In genomic region chr14:23829736-23830474, GRCh38 we compare ENCODE assay signal across 10 cellular contexts.
A peak's percentile ranks its signal among the peaks of the same experiment; 100 is the strongest.
DNase-seq lines count a peak whose midpoint lies in the region; ATAC-seq, FAIRE-seq and TF ChIP-seq lines count a peak whose summit lies in the region.
"Had no signal": no experiment of that assay in that cellular context is flagged by ENCODE, and none has a peak within 500 bp of the region (broad histone marks: within the 10 kb centered on the region; RNA-seq: fewer than 3 reads in every experiment).

No MANE protein-coding gene starts in this region.

- no peak overlapping the region for H3K4me3 ChIP-seq in IMR-90 (ENCODE audit: insufficient read depth, low read depth, low read length)
- H3K4me3 ChIP-seq in K562, result no peak overlapping the region
- H3K4me3 ChIP-seq in lung, result no peak overlapping the region
- H3K4me3 ChIP-seq: left ventricle myocardium inferior had no signal

- H3K4ac ChIP-seq in IMR-90 (ENCODE audit: low read depth, low read length), result no peak overlapping the region

- in situ Hi-C loops in IMR-90 (cut with MboI; ENCODE audit: low sequenced_read_pairs), result no loop called here
- in situ Hi-C loops in K562 (cut with MboI), result no loop called here

- H3K4me2 ChIP-seq in IMR-90 (ENCODE audit: low read depth, low read length) (no peak overlapping the region), K562 (ENCODE audit: insufficient read depth, low read length) (no peak overlapping the region)

- H2AK5ac ChIP-seq in IMR-90 (ENCODE audit: low read depth, low read length), result no peak overlapping the region

- H2BK20ac ChIP-seq in IMR-90 (ENCODE audit: low read depth, low read length), result no peak overlapping the region

- no peak overlapping the region for H2AK9ac ChIP-seq in IMR-90 (replicated peaks; ENCODE audit: low read depth, low read length, poor library complexity)

- no peaks in the 10 kb centered on the region for H3K79me2 ChIP-seq in K562 (ENCODE audit: control insufficient read depth, insufficient read depth, low read length)

- H3K36me3 ChIP-seq in IMR-90 (ENCODE audit: control insufficient read depth, insufficient read depth, low read length) (no peaks in the 10 kb centered on the region), K562 (ENCODE audit: control insufficient read depth, insufficient read depth, low read length) (no peaks in the 10 kb centered on the region), lung (ENCODE audit: control insufficient read depth in 2 of 2, insufficient read depth in 2 of 2, low read length in 2 of 2) (no peaks in the 10 kb centered on the region)
- H3K36me3 ChIP-seq: left ventricle myocardium inferior had no signal

- no peaks in the 10 kb centered on the region for H4K20me1 ChIP-seq in IMR-90 (ENCODE audit: insufficient read depth, low read length)
- no peaks in the 10 kb centered on the region for H4K20me1 ChIP-seq in K562 (replicated peaks; ENCODE audit: control insufficient read depth, insufficient read depth, low read length)

- CTCF ChIA-PET in IMR-90 (lab: Yijun Ruan, JAX), result interaction anchor here (0.6 to 1.6 kb wide), 2 partner anchors 197 to 351 kb away, joined by 3 read pairs; no protein-coding TSS in a partner anchor
- CTCF ChIA-PET in K562 (lab: Yijun Ruan, JAX; ENCODE audit: low intra/inter-chr PET ratio), result no interaction called here

- intact Hi-C loops in IMR-90 (cut with micrococcal nuclease) (no loop called here), K562 (cut with micrococcal nuclease) (no loop called here)

- TF ChIP-seq RAD21 in IMR-90 (IDR thresholded peaks at IDR 0.05; ENCODE audit: low read length) (no peak), K562 (CRISPR knock-in tag; conservative IDR thresholded peaks at IDR 0.05 in 1 of 2, IDR thresholded peaks at IDR 0.05 in 1 of 2) (no peak)

- no peak overlapping the region for H2AFZ ChIP-seq in IMR-90 (replicated peaks; ENCODE audit: low read length, poor library complexity)
- no peak overlapping the region for H2AFZ ChIP-seq in K562 (ENCODE audit: low read depth, low read length)

- no peak overlapping the region for H4K8ac ChIP-seq in IMR-90 (ENCODE audit: low read depth in 2 of 2, low read length in 2 of 2)

- no peak overlapping the region for H3K56ac ChIP-seq in IMR-90 (ENCODE audit: extremely low read depth, insufficient read depth, low read length)

- POLR2A ChIA-PET in IMR-90 (lab: Charles Lee; ENCODE audit: unreplicated experiment), result no interaction called here
- POLR2A ChIA-PET in K562 (lab: Yijun Ruan, JAX), result interaction anchor here (0.6 to 1.3 kb wide), 2 partner anchors 13 to 225 kb away, joined by 3 to 4 read pairs; no protein-coding TSS in a partner anchor

- H2BK5ac ChIP-seq in IMR-90 (ENCODE audit: low read depth, low read length, poor library complexity, severe bottlenecking), result no peak overlapping the region

- BruUV-seq in IMR-90 (replicated peaks; lab: Mats Ljungman, UMichigan), result no TSS peak
- BruUV-seq in K562 (replicated peaks; lab: Mats Ljungman, UMichigan), result no TSS peak

- H3K23ac ChIP-seq in IMR-90 (ENCODE audit: low read depth, low read length), result no peak overlapping the region

- DNase-seq in AG09319 (ENCODE audit: extremely low read depth, low read depth) (peak; percentile 36), IMR-90 (peak; percentile 82), K562 (ENCODE audit: extremely low read depth in 1 of 4, low spot score in 3 of 4) (peak in 1 of 4 experiments; percentile 1), lung (ENCODE audit: low spot score) (no peak), NCI-H1436 (lab: John Stamatoyannopoulos, UW) (no peak), cortex of kidney (lab: John Stamatoyannopoulos, UW) (no peak), cerebellar cortex (ENCODE audit: low spot score) (no peak)
- DNase-seq: left ventricle myocardium inferior had no signal

- H3K9ac ChIP-seq in IMR-90 (ENCODE audit: low read depth, low read length) (no peak overlapping the region), K562 (ENCODE audit: insufficient read depth in 1 of 2, low read depth in 2 of 2, low read length in 2 of 2) (no peak overlapping the region)

- H3K27ac ChIP-seq in IMR-90 (ENCODE audit: insufficient read depth, low read length) (no peak overlapping the region), K562 (ENCODE audit: extremely low read depth, low read depth, low read length) (no peak overlapping the region), lung (ENCODE audit: low read depth in 1 of 2, low read length in 1 of 2) (no peak overlapping the region)
- H3K27ac ChIP-seq: left ventricle myocardium inferior had no signal

- no peak overlapping the region for H3K14ac ChIP-seq in IMR-90 (replicated peaks; ENCODE audit: low read depth, low read length)

- H2BK120ac ChIP-seq in IMR-90 (ENCODE audit: low read depth, low read length), result no peak overlapping the region

- TF ChIP-seq CTCF in AG09319 (IDR thresholded peaks at IDR 0.05; ENCODE audit: low read depth, low read length), result no peak
- TF ChIP-seq CTCF in IMR-90 (conservative IDR thresholded peaks at IDR 0.05; ENCODE audit: low read depth, low read length), result no peak
- TF ChIP-seq CTCF in K562 (IDR thresholded peaks at IDR 0.05 in 2 of 3, conservative IDR thresholded peaks at IDR 0.05 in 1 of 3; ENCODE audit: insufficient read depth in 2 of 3, low read depth in 1 of 3, low read length in 3 of 3), result no peak
- TF ChIP-seq CTCF in lung (IDR thresholded peaks at IDR 0.05; ENCODE audit: control extremely low read depth, extremely low read depth), result no peak

- H3K9me1 ChIP-seq in IMR-90 (ENCODE audit: insufficient read depth, low read length), result no peaks in the 10 kb centered on the region
- H3K9me1 ChIP-seq in K562 (ENCODE audit: control insufficient read depth, insufficient read depth, low read length), result no peaks in the 10 kb centered on the region

- H3K9me3 ChIP-seq in IMR-90 (ENCODE audit: control insufficient read depth, insufficient read depth, low read length), result no peaks in the 10 kb centered on the region
- H3K9me3 ChIP-seq in K562 (replicated peaks; ENCODE audit: control insufficient read depth, insufficient read depth, low read depth, low read length), result no peaks in the 10 kb centered on the region
- H3K9me3 ChIP-seq in lung (ENCODE audit: control insufficient read depth in 2 of 2, insufficient read depth in 1 of 2, low read length in 1 of 2), result no peaks in the 10 kb centered on the region
- H3K9me3 ChIP-seq: left ventricle myocardium inferior had no signal

- H3K4me1 ChIP-seq in IMR-90 (ENCODE audit: control insufficient read depth, insufficient read depth, low read length) (no peaks in the 10 kb centered on the region), K562 (replicated peaks in 1 of 2; ENCODE audit: control insufficient read depth in 2 of 2, insufficient read depth in 2 of 2, low read length in 2 of 2) (no peaks in the 10 kb centered on the region; a peak in 1 of 5 replicates), lung (ENCODE audit: control insufficient read depth in 2 of 2, insufficient read depth in 2 of 2, low read length in 2 of 2) (no peaks in the 10 kb centered on the region)
- H3K4me1 ChIP-seq: left ventricle myocardium inferior had no signal

- ATAC-seq in IMR-90 (ENCODE audit: low read depth) (peak; percentile 93), K562 (no peak), lung (ENCODE audit: insufficient read depth, low FRiP score) (peak; percentile 48), GM21576 (IDR thresholded peaks at IDR 0.05; ENCODE audit: unreplicated experiment) (no peak)

- no peak for FAIRE-seq in K562 (lab: Jason Lieb, UNC)
- FAIRE-seq: G401.6 had no signal

- dilution Hi-C loops in IMR-90 (cut with HindIII; ENCODE audit: low sequenced_read_pairs, unreplicated experiment), result no loop called here

- no peaks in the 10 kb centered on the region for H3K79me1 ChIP-seq in IMR-90 (ENCODE audit: low read depth in 1 of 2, low read length in 2 of 2)

- no peak overlapping the region for H2BK15ac ChIP-seq in IMR-90 (ENCODE audit: low read depth, low read length)

- no peak overlapping the region for H4K5ac ChIP-seq in IMR-90 (ENCODE audit: low read depth, low read length)

- TF ChIP-seq POLR2A in IMR-90 (IDR thresholded peaks at IDR 0.05; ENCODE audit: low read depth, low read length), result no peak
- TF ChIP-seq POLR2A in K562 (conservative IDR thresholded peaks at IDR 0.05), result no peak

- no peak for TF ChIP-seq EP300 in K562 (IDR thresholded peaks at IDR 0.05; ENCODE audit: low read length)

- WGBS in IMR-90 (ENCODE audit: extremely low coverage in 2 of 2, insufficient read length in 1 of 2), 2 experiments, result no CpG with 5 or more reads among the region's 2 CpGs
- 0% methylated on average over 2 of the region's 2 CpGs for WGBS in K562 (ENCODE audit: insufficient coverage, low coverage, missing lambda C conversion rate)
- WGBS in lung, 2 donors, result 53 to 73% methylated on average over 2 of the region's 2 CpGs

- no peak overlapping the region for H4K91ac ChIP-seq in IMR-90 (ENCODE audit: insufficient read depth, low read depth, low read length)

- no peak overlapping the region for H3K18ac ChIP-seq in IMR-90 (ENCODE audit: low read depth, low read length)

- H3K27me3 ChIP-seq in IMR-90 (ENCODE audit: control insufficient read depth, insufficient read depth, low read length) (peaks cover 12% of the 10 kb centered on the region), K562 (ENCODE audit: control insufficient read depth in 2 of 2, insufficient read depth in 2 of 2, low read length in 2 of 2) (peaks cover 0 to 6% of the 10 kb centered on the region in 2 experiments; a peak in 1 of 5 replicates), lung (ENCODE audit: control insufficient read depth, insufficient read depth) (no peaks in the 10 kb centered on the region)

TF ChIP-seq in IMR-90, 13 proteins besides CTCF, POLR2A, EP300 and RAD21:
- TF ChIP-seq ELK1 (IDR thresholded peaks at IDR 0.05; ENCODE audit: borderline replicate concordance, low read depth, low read length), result no peak
- TF ChIP-seq FOS (IDR thresholded peaks at IDR 0.05; ENCODE audit: low read depth, low read length), result peak; percentile 86

TF ChIP-seq in K562, 482 proteins besides CTCF, POLR2A, EP300 and RAD21:
- TF ChIP-seq JUND (IDR thresholded peaks at IDR 0.05; ENCODE audit: borderline replicate concordance, low read depth, low read length) (peak; percentile 15; the same call in 1 of the 2 replicates), JUND (tag; IDR thresholded peaks at IDR 0.05; ENCODE audit: borderline replicate concordance, low read depth, low read length) (no peak), ATF3 (IDR thresholded peaks at IDR 0.05) (peak; percentile 33; the same call in 1 of the 2 replicates), ATF3 (CRISPR knock-in tag; conservative IDR thresholded peaks at IDR 0.05) (no peak), ZFPM2 (CRISPR knock-in tag; IDR thresholded peaks at IDR 0.05) (no peak), JUNB (CRISPR knock-in tag; conservative IDR thresholded peaks at IDR 0.05) (0 out of 2 replicates have a peak, but pooled peaks have one; percentile 25), FOSL1 (tag; conservative IDR thresholded peaks at IDR 0.05) (0 out of 2 replicates have a peak, but pooled peaks have one; percentile 37)

Comparison
In these comparisons a context has a peak if more than half of its experiments do, and no peak if none do; other contexts are left out.
1. DNase-seq: peak in AG09319 (single experiment) and IMR-90 (single experiment); none in lung (single experiment), NCI-H1436 (single experiment), cortex of kidney (single experiment) and cerebellar cortex (single experiment).
2. ATAC-seq: peak in IMR-90 (single experiment) and lung (single experiment); none in K562 (single experiment) and GM21576 (single experiment).